ENCODE assay signal across 9 cellular contexts in genomic region chr15:31265090-31265870, GRCh38.
DNase-seq lines count a peak whose midpoint lies in the region; ATAC-seq and TF ChIP-seq lines count a peak whose summit lies in the region.
"Had no signal": no experiment of that assay in that cellular context is flagged by ENCODE, and none has a peak within 500 bp of the region (broad histone marks: within the 10 kb centered on the region; RNA-seq: fewer than 3 reads in every experiment).

No MANE protein-coding gene starts in this region.

- H3K9me3 Mint-ChIP-seq in IgD-negative memory B cell (no peaks in the 10 kb centered on the region), progenitor cell of endocrine pancreas (ENCODE audit: low read depth) (no peaks in the 10 kb centered on the region)

- H3K36me3 ChIP-seq in gastrocnemius medialis, result no peaks in the 10 kb centered on the region

- H3K36me3 Mint-ChIP-seq in IgD-negative memory B cell (no peaks in the 10 kb centered on the region), progenitor cell of endocrine pancreas (ENCODE audit: insufficient read depth) (no peaks in the 10 kb centered on the region)

- H3K4me3 Mint-ChIP-seq in IgD-negative memory B cell (peak overlapping the region; percentile 46 to 85 (median 72)), progenitor cell of endocrine pancreas (ENCODE audit: low read depth) (no peak overlapping the region)

- H3K27ac Mint-ChIP-seq in IgD-negative memory B cell, result peak overlapping the region; percentile 87 to 98 (median 88)
- peak overlapping the region; percentile 73 for H3K27ac Mint-ChIP-seq in progenitor cell of endocrine pancreas

- H3K27me3 Mint-ChIP-seq in IgD-negative memory B cell, result no peaks in the 10 kb centered on the region
- H3K27me3 Mint-ChIP-seq in progenitor cell of endocrine pancreas, result peaks cover 3% of the 10 kb centered on the region

- no peak for DNase-seq in progenitor cell of endocrine pancreas (ENCODE audit: low spot score, unreplicated experiment)
- DNase-seq in gastrocnemius medialis, result no peak
- no peak for DNase-seq in T-helper 9 cell
- no peak for DNase-seq in stimulated activated CD4-positive, alpha-beta T cell treated with anti-CD3 and anti-CD28 coated beads, Interleukin-2, amount 100 ng/mL, for 48 hours
- DNase-seq: NCI-H1092 had no signal

- in situ Hi-C loops in gastrocnemius medialis (cut with MboI; ENCODE audit: low sequenced_read_pairs in 4 of 4), result no loop called here

- peak overlapping the region; percentile 42 for H3K27ac ChIP-seq in cingulate gyrus (ENCODE audit: low read depth, low read length)
- H3K27ac ChIP-seq in gastrocnemius medialis, result no peak overlapping the region

- intact Hi-C loops in gastrocnemius medialis (cut with DNase I; ENCODE audit: low total_unique reads), result no loop called here

- no peaks in the 10 kb centered on the region for H3K9me3 ChIP-seq in gastrocnemius medialis

- H3K4me1 Mint-ChIP-seq in IgD-negative memory B cell (peaks cover 48 to 66% (median 65%) of the 10 kb centered on the region in 3 donors), progenitor cell of endocrine pancreas (ENCODE audit: low read depth) (peaks cover 10% of the 10 kb centered on the region)

- ATAC-seq in GM18909 (IDR thresholded peaks at IDR 0.05; ENCODE audit: poor library complexity, unreplicated experiment) (peak; percentile 6), GM21367 (IDR thresholded peaks at IDR 0.05; ENCODE audit: unreplicated experiment) (no peak), gastrocnemius medialis (no peak)

- no peak for TF ChIP-seq POLR2A in gastrocnemius medialis (IDR thresholded peaks at IDR 0.05)

- no peak for TF ChIP-seq CTCF in progenitor cell of endocrine pancreas (IDR thresholded peaks at IDR 0.05; ENCODE audit: unreplicated experiment)
- no peak for TF ChIP-seq CTCF in gastrocnemius medialis (IDR thresholded peaks at IDR 0.05 in 4 of 5, conservative IDR thresholded peaks at IDR 0.05 in 1 of 5)

- no peaks in the 10 kb centered on the region for H3K27me3 ChIP-seq in gastrocnemius medialis

- H3K4me1 ChIP-seq in gastrocnemius medialis, result peaks cover 15 to 26% of the 10 kb centered on the region in 2 donors

- no peak overlapping the region for H3K4me3 ChIP-seq in gastrocnemius medialis
